1 cellular context compared by ENCODE assay signal in the genomic region with DNA sequence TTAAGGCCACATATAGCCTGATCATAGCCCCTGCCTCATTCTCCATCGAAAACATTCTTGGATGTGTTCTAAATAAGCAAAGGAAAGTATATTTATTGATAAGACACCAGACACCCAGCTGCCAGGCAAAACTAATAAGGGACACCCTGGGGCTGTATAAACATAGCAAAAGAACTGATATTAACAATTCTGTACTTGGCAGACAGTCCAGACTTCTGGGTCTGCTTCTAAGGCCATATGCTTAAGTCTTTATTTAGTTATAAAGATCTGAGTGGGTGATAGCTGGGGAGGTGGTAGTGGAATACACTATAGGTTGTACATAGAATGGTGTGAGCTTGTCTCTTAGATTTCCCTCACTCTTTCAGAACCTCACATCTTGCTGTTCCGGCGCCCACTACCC.
TF ChIP-seq lines count a peak whose summit lies in the region.

No MANE protein-coding gene starts in this region.

TF ChIP-seq in GM12878, 131 proteins besides CTCF, POLR2A, EP300 and RAD21:
- TF ChIP-seq MYC (IDR thresholded peaks at IDR 0.05; ENCODE audit: insufficient read depth, insufficient read length, insufficient replicate concordance, low read length, severe bottlenecking) (no peak), MEF2A (IDR thresholded peaks at IDR 0.05; ENCODE audit: insufficient read depth, low read depth, low read length) (no peak), FOS (IDR thresholded peaks at IDR 0.05; ENCODE audit: borderline replicate concordance, extremely low read depth, insufficient read length) (no peak), NFXL1 (IDR thresholded peaks at IDR 0.05; ENCODE audit: borderline replicate concordance) (no peak), EZH2 (IDR thresholded peaks at IDR 0.05; ENCODE audit: borderline replicate concordance, control insufficient read depth, low read depth, low read length) (no peak)
- TF ChIP-seq, protein P1, sequence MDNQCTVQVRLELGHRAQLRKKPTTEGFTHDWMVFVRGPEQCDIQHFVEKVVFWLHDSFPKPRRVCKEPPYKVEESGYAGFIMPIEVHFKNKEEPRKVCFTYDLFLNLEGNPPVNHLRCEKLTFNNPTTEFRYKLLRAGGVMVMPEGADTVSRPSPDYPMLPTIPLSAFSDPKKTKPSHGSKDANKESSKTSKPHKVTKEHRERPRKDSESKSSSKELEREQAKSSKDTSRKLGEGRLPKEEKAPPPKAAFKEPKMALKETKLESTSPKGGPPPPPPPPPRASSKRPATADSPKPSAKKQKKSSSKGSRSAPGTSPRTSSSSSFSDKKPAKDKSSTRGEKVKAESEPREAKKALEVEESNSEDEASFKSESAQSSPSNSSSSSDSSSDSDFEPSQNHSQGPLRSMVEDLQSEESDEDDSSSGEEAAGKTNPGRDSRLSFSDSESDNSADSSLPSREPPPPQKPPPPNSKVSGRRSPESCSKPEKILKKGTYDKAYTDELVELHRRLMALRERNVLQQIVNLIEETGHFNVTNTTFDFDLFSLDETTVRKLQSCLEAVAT (IDR thresholded peaks at IDR 0.05) = no peak
- TF ChIP-seq, protein P2, sequence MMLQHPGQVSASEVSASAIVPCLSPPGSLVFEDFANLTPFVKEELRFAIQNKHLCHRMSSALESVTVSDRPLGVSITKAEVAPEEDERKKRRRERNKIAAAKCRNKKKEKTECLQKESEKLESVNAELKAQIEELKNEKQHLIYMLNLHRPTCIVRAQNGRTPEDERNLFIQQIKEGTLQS (IDR thresholded peaks at IDR 0.05; ENCODE audit: borderline replicate concordance, extremely low read depth, low read depth, low read length) = no peak
- TF ChIP-seq, protein P3, sequence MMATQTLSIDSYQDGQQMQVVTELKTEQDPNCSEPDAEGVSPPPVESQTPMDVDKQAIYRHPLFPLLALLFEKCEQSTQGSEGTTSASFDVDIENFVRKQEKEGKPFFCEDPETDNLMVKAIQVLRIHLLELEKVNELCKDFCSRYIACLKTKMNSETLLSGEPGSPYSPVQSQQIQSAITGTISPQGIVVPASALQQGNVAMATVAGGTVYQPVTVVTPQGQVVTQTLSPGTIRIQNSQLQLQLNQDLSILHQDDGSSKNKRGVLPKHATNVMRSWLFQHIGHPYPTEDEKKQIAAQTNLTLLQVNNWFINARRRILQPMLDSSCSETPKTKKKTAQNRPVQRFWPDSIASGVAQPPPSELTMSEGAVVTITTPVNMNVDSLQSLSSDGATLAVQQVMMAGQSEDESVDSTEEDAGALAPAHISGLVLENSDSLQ (IDR thresholded peaks at IDR 0.05) = no peak
- TF ChIP-seq, protein P4, sequence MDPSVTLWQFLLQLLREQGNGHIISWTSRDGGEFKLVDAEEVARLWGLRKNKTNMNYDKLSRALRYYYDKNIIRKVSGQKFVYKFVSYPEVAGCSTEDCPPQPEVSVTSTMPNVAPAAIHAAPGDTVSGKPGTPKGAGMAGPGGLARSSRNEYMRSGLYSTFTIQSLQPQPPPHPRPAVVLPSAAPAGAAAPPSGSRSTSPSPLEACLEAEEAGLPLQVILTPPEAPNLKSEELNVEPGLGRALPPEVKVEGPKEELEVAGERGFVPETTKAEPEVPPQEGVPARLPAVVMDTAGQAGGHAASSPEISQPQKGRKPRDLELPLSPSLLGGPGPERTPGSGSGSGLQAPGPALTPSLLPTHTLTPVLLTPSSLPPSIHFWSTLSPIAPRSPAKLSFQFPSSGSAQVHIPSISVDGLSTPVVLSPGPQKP (IDR thresholded peaks at IDR 0.05; ENCODE audit: low read depth, low read length) = no peak
